In the genomic region with DNA sequence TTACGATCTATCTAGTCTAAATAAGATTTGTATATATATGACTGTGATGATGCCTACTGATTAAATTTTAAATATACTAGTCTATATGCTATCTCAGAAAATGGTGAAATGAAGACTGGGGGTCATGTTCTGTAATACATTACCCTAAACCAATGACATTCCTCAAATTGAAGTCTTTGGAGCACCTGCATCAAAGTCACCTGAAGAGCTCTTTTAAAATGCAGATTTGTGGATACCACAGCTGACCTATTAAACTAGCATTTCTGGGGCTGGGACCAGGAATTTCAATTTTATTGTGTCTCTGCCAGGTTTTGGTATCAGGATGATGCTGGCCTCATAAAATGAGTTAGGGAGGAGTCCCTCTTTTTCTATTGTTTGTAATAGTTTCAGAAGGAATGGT, we compare ENCODE assay signal across 25 cellular contexts.
"Had no signal": no experiment of that assay in that cellular context is flagged by ENCODE, and none has a peak within 500 bp of the region (broad histone marks: within the 10 kb centered on the region; RNA-seq: fewer than 3 reads in every experiment).

No MANE protein-coding gene starts in this region.

- H3K36me3 Mint-ChIP-seq: naive B cell; stimulated activated memory B cell treated with anti-CD40 and anti-IgM and Interleukin-4, amounts not matched to agents 10 μg/mL and 1 μg/mL and 100 μg/mL, for 72 hours had no signal

- H3K4me1 Mint-ChIP-seq: mesothelial cell of epicardium, nephron progenitor cell had no signal

- H3K27ac ChIP-seq: coronary artery, esophagus muscularis mucosa, foreskin keratinocyte, gastroesophageal sphincter, heart left ventricle, hepatocyte, left lung, prostate gland, right atrium auricular region, sigmoid colon, thoracic aorta, tibial nerve, upper lobe of left lung had no signal

- H3K27ac Mint-ChIP-seq: mesothelial cell of epicardium; nephron progenitor cell; stimulated activated memory B cell treated with anti-CD40 and anti-IgM and Interleukin-4, amounts not matched to agents 10 μg/mL and 1 μg/mL and 100 μg/mL, for 72 hours had no signal

- H3K9me3 ChIP-seq: esophagus muscularis mucosa, gastroesophageal sphincter, heart left ventricle, left lung, mucosa of descending colon, prostate gland, right atrium auricular region, sigmoid colon, thoracic aorta, tibial nerve, upper lobe of left lung had no signal

- H3K4me3 ChIP-seq: coronary artery, esophagus muscularis mucosa, gastroesophageal sphincter, heart left ventricle, hepatocyte, left lung, mucosa of descending colon, prostate gland, right atrium auricular region, sigmoid colon, thoracic aorta, tibial nerve, upper lobe of left lung had no signal

- DNase-seq: effector memory CD4-positive, alpha-beta T cell; foreskin keratinocyte; heart left ventricle; left cardiac atrium; left lung; mesenchymal stem cell; mucosa of descending colon; naive B cell; nephron progenitor cell; nucleus accumbens; sigmoid colon; stimulated activated CD4-positive, alpha-beta T cell treated with anti-CD3 and anti-CD28 coated beads, Interleukin-2, amount 100 ng/mL, for 24 hours; stimulated activated CD4-positive, alpha-beta T cell treated with anti-CD3 and anti-CD28 coated beads, Interleukin-4, amount 100 ng/mL, for 24 hours; upper lobe of left lung had no signal

- H3K9me3 Mint-ChIP-seq: mesothelial cell of epicardium; naive B cell; nephron progenitor cell; stimulated activated memory B cell treated with anti-CD40 and anti-IgM and Interleukin-4, amounts not matched to agents 10 μg/mL and 1 μg/mL and 100 μg/mL, for 72 hours; stimulated activated naive CD8-positive, alpha-beta T cell treated with anti-CD3 and anti-CD28 coated beads, Interleukin-15, Interleukin-2, amounts not matched to agents 100 ng/mL and 50 ng/mL, for 24 hours had no signal

- H3K4me3 Mint-ChIP-seq: mesothelial cell of epicardium; naive B cell; nephron progenitor cell; stimulated activated memory B cell treated with anti-CD40 and anti-IgM and Interleukin-4, amounts not matched to agents 10 μg/mL and 1 μg/mL and 100 μg/mL, for 72 hours had no signal

- H3K4me1 ChIP-seq: esophagus muscularis mucosa, foreskin keratinocyte, gastroesophageal sphincter, heart left ventricle, left lung, prostate gland, right atrium auricular region, sigmoid colon, tibial nerve, upper lobe of left lung had no signal

- H3K27me3 Mint-ChIP-seq: naive B cell; stimulated activated memory B cell treated with anti-CD40 and anti-IgM and Interleukin-4, amounts not matched to agents 10 μg/mL and 1 μg/mL and 100 μg/mL, for 72 hours; stimulated activated naive CD8-positive, alpha-beta T cell treated with anti-CD3 and anti-CD28 coated beads, Interleukin-15, Interleukin-2, amounts not matched to agents 100 ng/mL and 50 ng/mL, for 24 hours had no signal

- H3K36me3 ChIP-seq: esophagus muscularis mucosa, gastroesophageal sphincter, heart left ventricle, left lung, prostate gland, right atrium auricular region, sigmoid colon, thoracic aorta, tibial nerve, upper lobe of left lung had no signal

- ATAC-seq: foreskin keratinocyte; gastroesophageal sphincter; heart left ventricle; left cardiac atrium; left lung; stimulated activated memory B cell treated with anti-CD40 and anti-IgM and Interleukin-4, amounts not matched to agents 10 μg/mL and 1 μg/mL and 100 μg/mL, for 72 hours had no signal

- H3K27me3 ChIP-seq: esophagus muscularis mucosa, foreskin keratinocyte, gastroesophageal sphincter, heart left ventricle, hepatocyte, left lung, right atrium auricular region, sigmoid colon, tibial nerve, upper lobe of left lung had no signal
